8 cellular contexts compared by ENCODE assay signal in genomic region chr19:14381689-14382474, GRCh38. TPM values are rescaled to one million over a fixed set of nuclear protein-coding genes. Genes with fewer than 3 reads are reported as not detected.
A peak's percentile ranks its signal among the peaks of the same experiment; 100 is the strongest.
DNase-seq lines count a peak whose midpoint lies in the region; ATAC-seq, FAIRE-seq and TF ChIP-seq lines count a peak whose summit lies in the region.

No MANE protein-coding gene starts in this region.

- H3K9me1 ChIP-seq in keratinocyte (ENCODE audit: control insufficient read depth, extremely low read depth, insufficient read depth, low read length) = no peaks in the 10 kb centered on the region

- H3K4me2 ChIP-seq in GM23248 (ENCODE audit: unreplicated experiment) (peak overlapping the region; percentile 81), keratinocyte (ENCODE audit: control insufficient read depth, extremely low read depth, insufficient read depth, low read depth, low read length) (peak overlapping the region; percentile 84)

- H3K79me2 ChIP-seq in GM23248 (ENCODE audit: insufficient read depth) (peaks cover 55% of the 10 kb centered on the region), keratinocyte (ENCODE audit: control insufficient read depth, insufficient read depth, low read length) (peaks cover 25% of the 10 kb centered on the region)

- dilution Hi-C loops in keratinocyte (cut with MboI; ENCODE audit: extremely low pct_ligation_motif_present, low sequenced_read_pairs) = no loop called here

- H3K27ac ChIP-seq in GM23248 (peak overlapping the region; percentile 79), keratinocyte (ENCODE audit: control insufficient read depth, insufficient read depth, low read length) (peak overlapping the region; percentile 78)

- DNase-seq in GM23248 = peak; percentile 90
- peak; percentile 70 for DNase-seq in SKM-1 (lab: John Stamatoyannopoulos, UW; ENCODE audit: unreplicated experiment)
- DNase-seq in amniotic epithelial cell (ENCODE audit: low read depth) = peak; percentile 30
- DNase-seq in keratinocyte (ENCODE audit: low read depth, low spot score) = no peak
- DNase-seq in stimulated activated CD8-positive, alpha-beta memory T cell treated with anti-CD3 and anti-CD28 coated beads, Interleukin-2, amount 100 ng/mL, for 1 hour (ENCODE audit: low read depth in 2 of 2) = peak; percentile 44 to 63
- no peak for DNase-seq in DMS114 treated with DMSO at 0.1 percent for 48 hours (lab: John Stamatoyannopoulos, UW; ENCODE audit: unreplicated experiment)
- DNase-seq in ecto neural progenitor cell (ENCODE audit: low spot score) = no peak

- FAIRE-seq in keratinocyte (lab: Jason Lieb, UNC) = no peak

- H3K27me3 ChIP-seq in GM23248 (replicated peaks; ENCODE audit: insufficient read depth) (no peaks in the 10 kb centered on the region), keratinocyte (ENCODE audit: control insufficient read depth, extremely low read depth, insufficient read depth, low read length) (no peaks in the 10 kb centered on the region)

- in situ Hi-C loops in GM23248 (cut with MboI) = no loop called here

- H2AFZ ChIP-seq in GM23248 (peak overlapping the region; percentile 64), keratinocyte (ENCODE audit: control insufficient read depth, low read length) (peak overlapping the region; percentile 0)

- H3K9me3 ChIP-seq in GM23248 (ENCODE audit: low read depth) (no peaks in the 10 kb centered on the region), keratinocyte (ENCODE audit: control insufficient read depth, low read depth, low read length) (no peaks in the 10 kb centered on the region)

- 0 out of 2 replicates have a peak, but pooled peaks cover 8% of the 10 kb centered on the region for H3F3A ChIP-seq in GM23248 (ENCODE audit: insufficient read depth)

- TF ChIP-seq CTCF in keratinocyte (optimal IDR thresholded peaks at IDR 0.05 in 1 of 3, IDR thresholded peaks at IDR 0.05 in 1 of 3, conservative IDR thresholded peaks at IDR 0.05 in 1 of 3; ENCODE audit: extremely low read depth in 1 of 3, insufficient read depth in 2 of 3, low read length in 3 of 3) = no peak

- WGBS in GM23248 (ENCODE audit: low coverage in 1 of 2, low lambda C conversion rate in 2 of 2, missing lambda C conversion rate in 2 of 2), 2 experiments = 11 to 13% methylated on average over 18 of the region's 18 CpGs

- H3K4me1 ChIP-seq in GM23248 (ENCODE audit: insufficient read depth) (peaks cover 26% of the 10 kb centered on the region), keratinocyte (ENCODE audit: control insufficient read depth, extremely low read depth, insufficient read depth, low read length) (peaks cover 22% of the 10 kb centered on the region)

- no peaks in the 10 kb centered on the region for H3K9me2 ChIP-seq in GM23248 (ENCODE audit: insufficient read depth)

- H3K4me3 ChIP-seq in GM23248 (peak overlapping the region; percentile 76), keratinocyte (ENCODE audit: control insufficient read depth in 2 of 3, extremely low read depth in 1 of 3, insufficient read depth in 2 of 3, low read depth in 1 of 3, low read length in 3 of 3) (peak overlapping the region; percentile 48 to 92 (median 69))

- no peaks in the 10 kb centered on the region for H3K36me3 ChIP-seq in GM23248 (ENCODE audit: low read depth)
- H3K36me3 ChIP-seq in keratinocyte (ENCODE audit: control insufficient read depth in 2 of 2, extremely low read depth in 1 of 2, insufficient read depth in 2 of 2, low read length in 2 of 2) = no peaks in the 10 kb centered on the region

- no peak for ATAC-seq in GM18868 (IDR thresholded peaks at IDR 0.05; ENCODE audit: unreplicated experiment)

- H3K9ac ChIP-seq in GM23248 (peak overlapping the region; percentile 93), keratinocyte (ENCODE audit: control insufficient read depth, extremely low read depth, insufficient read depth, low read length) (peak overlapping the region; percentile 85)

- no peaks in the 10 kb centered on the region for H4K20me1 ChIP-seq in GM23248 (ENCODE audit: insufficient read depth)
- no peaks in the 10 kb centered on the region for H4K20me1 ChIP-seq in keratinocyte (ENCODE audit: control insufficient read depth, extremely low read depth, insufficient read depth, low read length)

RNA-seq across cellular contexts. Expression of gene ADGRE5, which starts 0.6 kb away (rescaled TPM):
- 28.5 and 56.6 TPM in 2 replicates for total RNA-seq in GM23248 (2014; rRNA removed; shearing (Covaris generic))
- polyA plus RNA-seq in GM23248 (2016; fragmentation: Nextera tagmentation; extraction: Ambion mirVana) (56.6 and 58.4 TPM in 2 replicates), keratinocyte (14.1 to 25.1 TPM (median 22.8 TPM) in 3 replicates)
- 4.4 TPM for polyA plus RNA-seq in keratinocyte (2011; ENCODE audit: low read depth)
- polyA plus RNA-seq in keratinocyte (2011; cell fraction: cytosol; rRNA removed) = 9.5 and 12.2 TPM in 2 replicates
- 62.0 and 71.8 TPM in 2 replicates for polyA plus RNA-seq in keratinocyte (2011; cell fraction: nucleus; rRNA removed)
- polyA plus RNA-seq in keratinocyte (2012; ENCODE audit: low replicate concordance) = 8.9 and 33.7 TPM in 2 replicates
- 26.1 to 62.6 TPM (median 34.7 TPM) in 3 replicates for polyA minus RNA-seq in keratinocyte
- 30.9 TPM for polyA minus RNA-seq in keratinocyte (2011; cell fraction: cytosol; rRNA and poly(A)+ RNA removed)
- polyA minus RNA-seq in keratinocyte (2011; cell fraction: nucleus; rRNA and poly(A)+ RNA removed) = 45.7 and 51.1 TPM in 2 replicates

RNA-seq across cellular contexts. Expression of gene DDX39A, which starts 37.3 kb away (rescaled TPM):
- total RNA-seq in GM23248 (2014; rRNA removed; shearing (Covaris generic)) = 47.2 and 55.9 TPM in 2 replicates
- polyA plus RNA-seq in GM23248 (2016; fragmentation: Nextera tagmentation; extraction: Ambion mirVana) (57.7 and 58.7 TPM in 2 replicates), keratinocyte (54.9 to 85.1 TPM (median 57.6 TPM) in 3 replicates)
- 27.4 TPM for polyA plus RNA-seq in keratinocyte (2011; ENCODE audit: low read depth)
- polyA plus RNA-seq in keratinocyte (2011; cell fraction: cytosol; rRNA removed) = 25.1 and 39.0 TPM in 2 replicates
- polyA plus RNA-seq in keratinocyte (2011; cell fraction: nucleus; rRNA removed) = 119 and 137 TPM in 2 replicates
- polyA plus RNA-seq in keratinocyte (2012; ENCODE audit: low replicate concordance) = 61.5 and 86.3 TPM in 2 replicates
- polyA minus RNA-seq in keratinocyte = 34.5 to 97.0 TPM (median 54.6 TPM) in 3 replicates
- polyA minus RNA-seq in keratinocyte (2011; cell fraction: cytosol; rRNA and poly(A)+ RNA removed) = 42.4 TPM
- polyA minus RNA-seq in keratinocyte (2011; cell fraction: nucleus; rRNA and poly(A)+ RNA removed) = 30.8 and 31.1 TPM in 2 replicates

RNA-seq across cellular contexts. Expression of gene PKN1, which starts 51.2 kb away (rescaled TPM):
- 128 and 139 TPM in 2 replicates for total RNA-seq in GM23248 (2014; rRNA removed; shearing (Covaris generic))
- polyA plus RNA-seq in GM23248 (2016; fragmentation: Nextera tagmentation; extraction: Ambion mirVana) (47.2 and 56.4 TPM in 2 replicates), keratinocyte (0.62 to 1.1 TPM (median 0.79 TPM) in 3 replicates)
- polyA plus RNA-seq in keratinocyte (2011; ENCODE audit: low read depth) = 3.2 TPM
- 0.55 and 1.1 TPM in 2 replicates for polyA plus RNA-seq in keratinocyte (2011; cell fraction: cytosol; rRNA removed)
- polyA plus RNA-seq in keratinocyte (2011; cell fraction: nucleus; rRNA removed) = 0.62 and 1.0 TPM in 2 replicates
- 1.8 and 2.2 TPM in 2 replicates for polyA plus RNA-seq in keratinocyte (2012; ENCODE audit: low replicate concordance)
- polyA minus RNA-seq in keratinocyte = 1.9 to 5.7 TPM (median 3.1 TPM) in 3 replicates
- 3.8 TPM for polyA minus RNA-seq in keratinocyte (2011; cell fraction: cytosol; rRNA and poly(A)+ RNA removed)
- 0.95 and 1.2 TPM in 2 replicates for polyA minus RNA-seq in keratinocyte (2011; cell fraction: nucleus; rRNA and poly(A)+ RNA removed)

Comparison
In these comparisons a context has a peak if more than half of its experiments do, and no peak if none do; other contexts are left out.
1. DNase-seq: peak in GM23248 (single experiment), SKM-1 (single experiment), amniotic epithelial cell (single experiment) and stimulated activated CD8-positive, alpha-beta memory T cell treated with anti-CD3 and anti-CD28 coated beads, Interleukin-2, amount 100 ng/mL, for 1 hour (2 of 2); none in keratinocyte (single experiment), DMS114 treated with DMSO at 0.1 percent for 48 hours (single experiment) and ecto neural progenitor cell (single experiment).
2. RNA of gene PKN1, which starts 51.2 kb away (polyA plus RNA-seq): 47.2 to 56.4 TPM in GM23248; 0.55 to 3.2 TPM in keratinocyte; every median in the first group is over 10 times any median in the second.